ENCODE assay signal across 9 cellular contexts in genomic region chr4:17811078-17811603, GRCh38. TPM values are rescaled to one million over a fixed set of nuclear protein-coding genes. Genes with fewer than 3 reads are reported as not detected.
A peak's percentile ranks its signal among the peaks of the same experiment; 100 is the strongest.
DNase-seq lines count a peak whose midpoint lies in the region; ATAC-seq, FAIRE-seq and TF ChIP-seq lines count a peak whose summit lies in the region.
"Had no signal": no experiment of that assay in that cellular context is flagged by ENCODE, and none has a peak within 500 bp of the region (broad histone marks: within the 10 kb centered on the region; RNA-seq: fewer than 3 reads in every experiment).

No MANE protein-coding gene starts in this region.

- no peak for TF ChIP-seq RAD21 in neural cell (conservative IDR thresholded peaks at IDR 0.05)

- H3K79me2 ChIP-seq in endothelial cell of umbilical vein (ENCODE audit: control insufficient read depth, insufficient read depth, low read length) (peaks cover 96% of the 10 kb centered on the region), neural cell (replicated peaks; ENCODE audit: insufficient read depth, low read length) (peaks cover 81% of the 10 kb centered on the region)

- H3K9me3 ChIP-seq in Peyer's patch = no peaks in the 10 kb centered on the region
- H3K9me3 ChIP-seq in endothelial cell of umbilical vein (replicated peaks; ENCODE audit: control insufficient read depth, insufficient read depth, low read length) = no peaks in the 10 kb centered on the region
- no peaks in the 10 kb centered on the region for H3K9me3 ChIP-seq in neural cell (ENCODE audit: low read length)

- H3K4me1 ChIP-seq in Peyer's patch (peaks cover 0 to 41% (median 15%) of the 10 kb centered on the region in 4 donors), endothelial cell of umbilical vein (ENCODE audit: control insufficient read depth, extremely low read depth, insufficient read depth, low read length) (peaks cover 45% of the 10 kb centered on the region)

- peak overlapping the region in 3 of 4 donors; percentile 55 to 96 (median 88) for H3K27ac ChIP-seq in Peyer's patch
- peak overlapping the region; percentile 68 for H3K27ac ChIP-seq in endothelial cell of umbilical vein (ENCODE audit: insufficient read depth, low read depth, low read length)
- no peak overlapping the region for H3K27ac ChIP-seq in neural cell (ENCODE audit: low read length)

- H3K4me2 ChIP-seq in endothelial cell of umbilical vein (ENCODE audit: insufficient read depth, low read length) (peak overlapping the region; percentile 97), neural cell (ENCODE audit: low read length) (peak overlapping the region; percentile 46)

- no peak for TF ChIP-seq CTCF in Peyer's patch (IDR thresholded peaks at IDR 0.05)
- no peak for TF ChIP-seq CTCF in endothelial cell of umbilical vein (IDR thresholded peaks at IDR 0.05; ENCODE audit: extremely low read depth in 1 of 2, insufficient read depth in 1 of 2, low read depth in 1 of 2, low read length in 2 of 2)
- TF ChIP-seq CTCF in neural cell (IDR thresholded peaks at IDR 0.05; ENCODE audit: poor library complexity, severe bottlenecking) = peak; percentile 15

- H3K9me1 ChIP-seq in endothelial cell of umbilical vein (replicated peaks; ENCODE audit: control insufficient read depth, extremely low read depth, insufficient read depth, low read length) = no peaks in the 10 kb centered on the region

- no TSS peak for BruUV-seq in endothelial cell of umbilical vein (replicated peaks; lab: Mats Ljungman, UMichigan)

- DNase-seq in stimulated activated CD4-positive, alpha-beta T cell treated with anti-CD3 and anti-CD28 coated beads, Interleukin-15, amount 100 ng/mL, for 24 hours = peak; percentile 55
- no peak for DNase-seq in stimulated activated CD4-positive, alpha-beta T cell treated with anti-CD3 and anti-CD28 coated beads, Interleukin-4, amount 100 ng/mL, for 1 hour
- DNase-seq in Peyer's patch (peak in 1 of 3 donors; percentile 52), endothelial cell of umbilical vein (ENCODE audit: low read depth, low spot score) (no peak), urothelium cell line (ENCODE audit: low spot score) (no peak), ecto neural progenitor cell (ENCODE audit: low spot score) (no peak)

- no peak for FAIRE-seq in endothelial cell of umbilical vein (lab: Jason Lieb, UNC)
- no peak for FAIRE-seq in urothelium cell line (lab: Jason Lieb, UNC)

- peaks cover 4% of the 10 kb centered on the region for H3F3A ChIP-seq in neural cell (ENCODE audit: insufficient read depth, low read length, poor library complexity, severe bottlenecking)

- H3K4me3 ChIP-seq in Peyer's patch (peak overlapping the region; percentile 67 to 85 (median 79)), endothelial cell of umbilical vein (replicated peaks in 1 of 3; ENCODE audit: insufficient read depth in 1 of 3, low read depth in 1 of 3, low read length in 3 of 3) (peak overlapping the region; percentile 67 to 97 (median 86)), neural cell (ENCODE audit: low read length) (peak overlapping the region; percentile 90)

- H4K20me1 ChIP-seq in endothelial cell of umbilical vein (replicated peaks; ENCODE audit: control insufficient read depth, extremely low read depth, insufficient read depth, low read length) (peaks cover 2% of the 10 kb centered on the region), neural cell (ENCODE audit: insufficient read depth) (no peaks in the 10 kb centered on the region)

- dilution Hi-C loops in endothelial cell of umbilical vein (cut with MboI; ENCODE audit: extremely low pct_ligation_motif_present, low sequenced_read_pairs) = no loop called here

- H3K36me3 ChIP-seq in Peyer's patch (no peaks in the 10 kb centered on the region), endothelial cell of umbilical vein (ENCODE audit: control insufficient read depth in 2 of 2, extremely low read depth in 1 of 2, insufficient read depth in 2 of 2, low read length in 2 of 2) (peaks cover 0 to 7% of the 10 kb centered on the region in 2 experiments), neural cell (ENCODE audit: insufficient read depth, low read length) (no peaks in the 10 kb centered on the region)

- intact Hi-C loops in endothelial cell of umbilical vein (cut with micrococcal nuclease) = loop anchor here (2.0 to 5.0 kb wide), 4 partner anchors 174 to 721 kb away; no protein-coding TSS in a partner anchor

- no peaks in the 10 kb centered on the region for H3K9me2 ChIP-seq in neural cell (ENCODE audit: insufficient read depth, low read length)

- H2AFZ ChIP-seq in endothelial cell of umbilical vein (ENCODE audit: low read depth, low read length) = peak overlapping the region; percentile 94
- H2AFZ ChIP-seq in neural cell (ENCODE audit: low read depth, low read length) = peak overlapping the region; percentile 30

- CTCF ChIA-PET in endothelial cell of umbilical vein (lab: Charles Lee) = interaction anchor here (1.0 to 5.2 kb wide), 5 partner anchors 10 to 723 kb away, joined by 3 to 50 read pairs (median 3); partner anchors contain the start of gene MED28

- H3K27me3 ChIP-seq in Peyer's patch (no peaks in the 10 kb centered on the region), endothelial cell of umbilical vein (ENCODE audit: control insufficient read depth in 2 of 2, insufficient read depth in 2 of 2, low read length in 2 of 2) (no peaks in the 10 kb centered on the region), neural cell (ENCODE audit: insufficient read depth, low read depth, low read length) (no peaks in the 10 kb centered on the region)

- H3K9ac ChIP-seq in endothelial cell of umbilical vein (replicated peaks; ENCODE audit: extremely low read depth, insufficient read depth, low read length) (peak overlapping the region; percentile 92), neural cell (ENCODE audit: low read length) (peak overlapping the region; percentile 45)

- peak; percentile 30 for ATAC-seq in HG02885 (IDR thresholded peaks at IDR 0.05; ENCODE audit: poor library complexity, unreplicated experiment)

- TF ChIP-seq EP300 in neural cell (conservative IDR thresholded peaks at IDR 0.05; ENCODE audit: poor library complexity, severe bottlenecking) = no peak

- POLR2A ChIA-PET in endothelial cell of umbilical vein (lab: Charles Lee) = no interaction called here

- TF ChIP-seq POLR2A in Peyer's patch (IDR thresholded peaks at IDR 0.05) = no peak
- TF ChIP-seq POLR2A in endothelial cell of umbilical vein (IDR thresholded peaks at IDR 0.05; ENCODE audit: low read depth, low read length) = no peak

TF ChIP-seq in endothelial cell of umbilical vein, 7 proteins besides CTCF, POLR2A, EP300 and RAD21 (continues in another document):
- TF ChIP-seq MAX (IDR thresholded peaks at IDR 0.05; ENCODE audit: insufficient read depth, insufficient read length) = no peak
- TF ChIP-seq FOS (IDR thresholded peaks at IDR 0.05; ENCODE audit: borderline replicate concordance, insufficient read depth, low read length) = no peak
- no peak for TF ChIP-seq POLR2AphosphoS5 (IDR thresholded peaks at IDR 0.05; ENCODE audit: insufficient read depth, low read depth, low read length)
- TF ChIP-seq MYC (IDR thresholded peaks at IDR 0.05; ENCODE audit: low read depth, low read length) = no peak

RNA-seq across cellular contexts. Expression of gene NCAPG, which starts 0.4 kb away (rescaled TPM):
- 10 to 100 TPM in 1 of 4 donors, 1 to 10 TPM in 3; 3.3 to 21.5 (median 3.5) TPM for total RNA-seq in Peyer's patch
- 63.4 and 66.4 TPM in 2 replicates for total RNA-seq in endothelial cell of umbilical vein
- polyA plus RNA-seq in endothelial cell of umbilical vein = 7.5 and 11.6 TPM in 2 replicates
- polyA plus RNA-seq in endothelial cell of umbilical vein (2011; cell fraction: cytosol; rRNA removed) = 17.1 and 18.0 TPM in 2 replicates
- polyA plus RNA-seq in endothelial cell of umbilical vein (2011; cell fraction: nucleus; rRNA removed) = 21.5 and 42.3 TPM in 2 replicates
- 13.0 and 39.7 TPM in 2 replicates for polyA plus RNA-seq in endothelial cell of umbilical vein (2012)
- 18.8 and 25.2 TPM in 2 replicates for polyA minus RNA-seq in endothelial cell of umbilical vein
- polyA minus RNA-seq in endothelial cell of umbilical vein (2011; cell fraction: cytosol; rRNA and poly(A)+ RNA removed) = 24.2 TPM
- 33.9 and 45.7 TPM in 2 replicates for polyA minus RNA-seq in endothelial cell of umbilical vein (2011; cell fraction: nucleus; rRNA and poly(A)+ RNA removed)
- 2.8 and 3.1 TPM in 2 replicates for polyA plus RNA-seq in neural cell
- 3.9 and 4.5 TPM in 2 replicates for polyA minus RNA-seq in neural cell

RNA-seq across cellular contexts. Expression of gene DCAF16, which starts 0.6 kb away (rescaled TPM):
- total RNA-seq in Peyer's patch (10 to 100 TPM; 15.1 to 21.7 (median 20.9) TPM), endothelial cell of umbilical vein (29.0 and 35.0 TPM in 2 replicates)
- polyA plus RNA-seq in endothelial cell of umbilical vein (12.5 and 13.8 TPM in 2 replicates), neural cell (38.0 and 41.3 TPM in 2 replicates)
- 15.0 and 16.5 TPM in 2 replicates for polyA plus RNA-seq in endothelial cell of umbilical vein (2011; cell fraction: cytosol; rRNA removed)
- polyA plus RNA-seq in endothelial cell of umbilical vein (2011; cell fraction: nucleus; rRNA removed) = 26.1 and 31.3 TPM in 2 replicates
- polyA plus RNA-seq in endothelial cell of umbilical vein (2012) = 13.9 and 14.7 TPM in 2 replicates
- polyA minus RNA-seq in endothelial cell of umbilical vein (17.8 and 25.2 TPM in 2 replicates), neural cell (56.7 and 68.4 TPM in 2 replicates)
- polyA minus RNA-seq in endothelial cell of umbilical vein (2011; cell fraction: cytosol; rRNA and poly(A)+ RNA removed) = 16.1 TPM
- 30.7 and 40.7 TPM in 2 replicates for polyA minus RNA-seq in endothelial cell of umbilical vein (2011; cell fraction: nucleus; rRNA and poly(A)+ RNA removed)

RNA-seq across cellular contexts. Expression of gene FAM184B, which starts 29.7 kb away (rescaled TPM):
- total RNA-seq in Peyer's patch = not detected
- total RNA-seq in endothelial cell of umbilical vein = not detected in 2 replicates
- not detected in 2 replicates for polyA plus RNA-seq in endothelial cell of umbilical vein
- polyA plus RNA-seq in endothelial cell of umbilical vein (2011; cell fraction: cytosol; rRNA removed) = 0.01 TPM in 1 of 2 replicates, not detected in the other
- 0.01 TPM in 1 of 2 replicates, not detected in the other for polyA plus RNA-seq in endothelial cell of umbilical vein (2011; cell fraction: nucleus; rRNA removed)
- not detected in 2 replicates for polyA plus RNA-seq in endothelial cell of umbilical vein (2012)
- polyA minus RNA-seq in endothelial cell of umbilical vein = not detected in 2 replicates
- polyA minus RNA-seq in endothelial cell of umbilical vein (2011; cell fraction: cytosol; rRNA and poly(A)+ RNA removed) = not detected
- not detected in 2 replicates for polyA minus RNA-seq in endothelial cell of umbilical vein (2011; cell fraction: nucleus; rRNA and poly(A)+ RNA removed)
- 0.10 TPM in 1 of 2 replicates, not detected in the other for polyA plus RNA-seq in neural cell
- polyA minus RNA-seq in neural cell = under 0.01 and 0.23 TPM in 2 replicates
- total RNA-seq: pulmonary artery endothelial cell had no signal
